In the genomic region with DNA sequence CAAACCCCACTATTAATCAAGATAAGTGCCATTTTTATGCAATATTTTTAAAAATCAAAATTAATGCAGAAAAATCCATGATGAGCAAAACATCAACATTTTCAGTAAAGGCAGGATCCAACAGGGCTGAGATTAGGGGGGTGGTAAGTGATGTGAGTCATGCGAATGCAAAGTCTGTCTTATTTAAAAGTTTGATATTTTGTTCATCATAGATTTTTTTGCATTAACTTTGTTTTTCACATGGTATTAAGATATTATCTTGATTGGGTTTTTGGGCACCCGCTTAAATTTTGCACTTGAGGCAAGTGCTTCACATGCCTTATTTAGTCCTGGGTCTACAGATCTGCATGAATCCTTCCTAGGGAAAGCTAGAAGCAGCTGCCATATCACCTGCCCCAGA, we compare ENCODE assay signal across 1 cellular context.
TF ChIP-seq lines count a peak whose summit lies in the region.

No MANE protein-coding gene starts in this region.

TF ChIP-seq in GM23338, 12 proteins besides CTCF, POLR2A, EP300 and RAD21 (continued from another document):
- no peak for TF ChIP-seq CREB1 (CRISPR knock-in tag; IDR thresholded peaks at IDR 0.05; ENCODE audit: low read depth)
- TF ChIP-seq, protein P1, sequence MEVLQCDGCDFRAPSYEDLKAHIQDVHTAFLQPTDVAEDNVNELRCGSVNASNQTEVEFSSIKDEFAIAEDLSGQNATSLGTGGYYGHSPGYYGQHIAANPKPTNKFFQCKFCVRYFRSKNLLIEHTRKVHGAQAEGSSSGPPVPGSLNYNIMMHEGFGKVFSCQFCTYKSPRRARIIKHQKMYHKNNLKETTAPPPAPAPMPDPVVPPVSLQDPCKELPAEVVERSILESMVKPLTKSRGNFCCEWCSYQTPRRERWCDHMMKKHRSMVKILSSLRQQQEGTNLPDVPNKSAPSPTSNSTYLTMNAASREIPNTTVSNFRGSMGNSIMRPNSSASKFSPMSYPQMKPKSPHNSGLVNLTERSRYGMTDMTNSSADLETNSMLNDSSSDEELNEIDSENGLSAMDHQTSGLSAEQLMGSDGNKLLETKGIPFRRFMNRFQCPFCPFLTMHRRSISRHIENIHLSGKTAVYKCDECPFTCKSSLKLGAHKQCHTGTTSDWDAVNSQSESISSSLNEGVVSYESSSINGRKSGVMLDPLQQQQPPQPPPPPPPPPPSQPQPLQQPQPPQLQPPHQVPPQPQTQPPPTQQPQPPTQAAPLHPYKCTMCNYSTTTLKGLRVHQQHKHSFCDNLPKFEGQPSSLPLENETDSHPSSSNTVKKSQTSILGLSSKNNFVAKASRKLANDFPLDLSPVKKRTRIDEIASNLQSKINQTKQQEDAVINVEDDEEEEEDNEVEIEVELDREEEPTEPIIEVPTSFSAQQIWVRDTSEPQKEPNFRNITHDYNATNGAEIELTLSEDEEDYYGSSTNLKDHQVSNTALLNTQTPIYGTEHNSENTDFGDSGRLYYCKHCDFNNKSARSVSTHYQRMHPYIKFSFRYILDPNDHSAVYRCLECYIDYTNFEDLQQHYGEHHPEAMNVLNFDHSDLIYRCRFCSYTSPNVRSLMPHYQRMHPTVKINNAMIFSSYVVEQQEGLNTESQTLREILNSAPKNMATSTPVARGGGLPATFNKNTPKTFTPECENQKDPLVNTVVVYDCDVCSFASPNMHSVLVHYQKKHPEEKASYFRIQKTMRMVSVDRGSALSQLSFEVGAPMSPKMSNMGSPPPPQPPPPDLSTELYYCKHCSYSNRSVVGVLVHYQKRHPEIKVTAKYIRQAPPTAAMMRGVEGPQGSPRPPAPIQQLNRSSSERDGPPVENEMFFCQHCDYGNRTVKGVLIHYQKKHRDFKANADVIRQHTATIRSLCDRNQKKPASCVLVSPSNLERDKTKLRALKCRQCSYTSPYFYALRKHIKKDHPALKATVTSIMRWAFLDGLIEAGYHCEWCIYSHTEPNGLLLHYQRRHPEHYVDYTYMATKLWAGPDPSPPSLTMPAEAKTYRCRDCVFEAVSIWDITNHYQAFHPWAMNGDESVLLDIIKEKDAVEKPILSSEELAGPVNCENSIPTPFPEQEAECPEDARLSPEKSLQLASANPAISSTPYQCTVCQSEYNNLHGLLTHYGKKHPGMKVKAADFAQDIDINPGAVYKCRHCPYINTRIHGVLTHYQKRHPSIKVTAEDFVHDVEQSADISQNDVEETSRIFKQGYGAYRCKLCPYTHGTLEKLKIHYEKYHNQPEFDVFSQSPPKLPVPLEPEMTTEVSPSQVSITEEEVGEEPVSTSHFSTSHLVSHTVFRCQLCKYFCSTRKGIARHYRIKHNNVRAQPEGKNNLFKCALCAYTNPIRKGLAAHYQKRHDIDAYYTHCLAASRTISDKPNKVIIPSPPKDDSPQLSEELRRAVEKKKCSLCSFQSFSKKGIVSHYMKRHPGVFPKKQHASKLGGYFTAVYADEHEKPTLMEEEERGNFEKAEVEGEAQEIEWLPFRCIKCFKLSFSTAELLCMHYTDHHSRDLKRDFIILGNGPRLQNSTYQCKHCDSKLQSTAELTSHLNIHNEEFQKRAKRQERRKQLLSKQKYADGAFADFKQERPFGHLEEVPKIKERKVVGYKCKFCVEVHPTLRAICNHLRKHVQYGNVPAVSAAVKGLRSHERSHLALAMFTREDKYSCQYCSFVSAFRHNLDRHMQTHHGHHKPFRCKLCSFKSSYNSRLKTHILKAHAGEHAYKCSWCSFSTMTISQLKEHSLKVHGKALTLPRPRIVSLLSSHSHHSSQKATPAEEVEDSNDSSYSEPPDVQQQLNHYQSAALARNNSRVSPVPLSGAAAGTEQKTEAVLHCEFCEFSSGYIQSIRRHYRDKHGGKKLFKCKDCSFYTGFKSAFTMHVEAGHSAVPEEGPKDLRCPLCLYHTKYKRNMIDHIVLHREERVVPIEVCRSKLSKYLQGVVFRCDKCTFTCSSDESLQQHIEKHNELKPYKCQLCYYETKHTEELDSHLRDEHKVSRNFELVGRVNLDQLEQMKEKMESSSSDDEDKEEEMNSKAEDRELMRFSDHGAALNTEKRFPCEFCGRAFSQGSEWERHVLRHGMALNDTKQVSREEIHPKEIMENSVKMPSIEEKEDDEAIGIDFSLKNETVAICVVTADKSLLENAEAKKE (CRISPR knock-in tag; IDR thresholded peaks at IDR 0.05) = no peak
- TF ChIP-seq NANOG (IDR thresholded peaks at IDR 0.05; ENCODE audit: borderline replicate concordance) = no peak
- TF ChIP-seq, protein P2, sequence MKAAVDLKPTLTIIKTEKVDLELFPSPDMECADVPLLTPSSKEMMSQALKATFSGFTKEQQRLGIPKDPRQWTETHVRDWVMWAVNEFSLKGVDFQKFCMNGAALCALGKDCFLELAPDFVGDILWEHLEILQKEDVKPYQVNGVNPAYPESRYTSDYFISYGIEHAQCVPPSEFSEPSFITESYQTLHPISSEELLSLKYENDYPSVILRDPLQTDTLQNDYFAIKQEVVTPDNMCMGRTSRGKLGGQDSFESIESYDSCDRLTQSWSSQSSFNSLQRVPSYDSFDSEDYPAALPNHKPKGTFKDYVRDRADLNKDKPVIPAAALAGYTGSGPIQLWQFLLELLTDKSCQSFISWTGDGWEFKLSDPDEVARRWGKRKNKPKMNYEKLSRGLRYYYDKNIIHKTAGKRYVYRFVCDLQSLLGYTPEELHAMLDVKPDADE (IDR thresholded peaks at IDR 0.05) = no peak
- TF ChIP-seq EZH2 (IDR thresholded peaks at IDR 0.05; ENCODE audit: low read depth, unreplicated experiment) = no peak
